Comparison of ENCODE assay signal across 21 cellular contexts in the genomic region with DNA sequence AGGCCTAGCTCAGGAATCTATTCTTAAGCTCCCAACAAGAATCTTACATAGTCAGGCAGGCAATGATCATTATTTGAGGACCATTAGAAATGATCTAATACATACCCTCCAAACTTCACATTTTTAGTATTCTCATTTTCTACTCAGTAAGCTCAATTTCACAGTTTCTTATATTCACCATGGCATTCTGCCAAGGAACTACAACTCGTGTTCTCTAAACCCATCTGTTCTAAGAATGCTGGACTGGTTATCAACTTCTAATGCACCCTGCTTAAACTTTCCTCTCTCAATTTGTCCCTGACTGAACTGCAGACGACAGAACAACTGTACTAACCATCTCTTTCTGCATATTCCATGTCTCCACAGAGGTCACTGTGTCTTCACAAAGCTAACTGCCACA. TPM values are rescaled to one million over a fixed set of nuclear protein-coding genes. Genes with fewer than 3 reads are reported as not detected.
DNase-seq lines count a peak whose midpoint lies in the region; ATAC-seq, FAIRE-seq and TF ChIP-seq lines count a peak whose summit lies in the region.
"Had no signal": no experiment of that assay in that cellular context is flagged by ENCODE, and none has a peak within 500 bp of the region (broad histone marks: within the 10 kb centered on the region; RNA-seq: fewer than 3 reads in every experiment).

No MANE protein-coding gene starts in this region.

- no peaks in the 10 kb centered on the region for H3K9me2 ChIP-seq in hepatocyte (replicated peaks; ENCODE audit: insufficient read depth)

- POLR2A ChIA-PET in AG04450 (lab: Yijun Ruan, JAX), result no interaction called here
- POLR2A ChIA-PET in GM12878 (lab: Charles Lee), result interaction anchor here (1.6 kb wide), 1 partner anchor 11 kb away, joined by 3 read pairs; no protein-coding TSS in a partner anchor

- WGBS in GM12878 (ENCODE audit: insufficient coverage, insufficient replicate concordance, low lambda C conversion rate, missing lambda C conversion rate), result 66% methylated on average over 2 of the region's 2 CpGs
- 54% methylated on average over 2 of the region's 2 CpGs for WGBS in hepatocyte (ENCODE audit: low lambda C conversion rate, missing lambda C conversion rate)

- no peak for FAIRE-seq in GM12878 (lab: Jason Lieb, UNC)

- intact Hi-C loops in GM12878 (cut with micrococcal nuclease; ENCODE audit: unreplicated experiment), result no loop called here

- H3K36me3 ChIP-seq in GM12878 (ENCODE audit: control insufficient read depth in 2 of 2, insufficient read depth in 2 of 2, low read length in 1 of 2) (peaks cover 0 to 8% of the 10 kb centered on the region in 2 experiments; a peak in 1 of 4 replicates), hepatocyte (replicated peaks; ENCODE audit: insufficient read depth, low read depth) (no peaks in the 10 kb centered on the region)

- H4K20me1 ChIP-seq in GM12878 (ENCODE audit: control insufficient read depth, insufficient read depth), result no peaks in the 10 kb centered on the region
- H4K20me1 ChIP-seq in hepatocyte (ENCODE audit: insufficient read depth, poor library complexity, severe bottlenecking), result no peaks in the 10 kb centered on the region

- ATAC-seq in GM12878 (no peak), HG02981 (IDR thresholded peaks at IDR 0.05; ENCODE audit: unreplicated experiment) (no peak)
- no peak for ATAC-seq in activated CD4-positive, CD25-positive, alpha-beta regulatory T cell treated with anti-CD3 and anti-CD28 coated beads, Interleukin-2, amount 50 U/mL, for 24 hours
- ATAC-seq: CD8-positive, alpha-beta T cell; foreskin keratinocyte; left cardiac atrium; stimulated activated naive B cell treated with anti-CD40 and anti-IgM and Interleukin-4, amounts not matched to agents 10 μg/mL and 1 μg/mL and 100 μg/mL, for 72 hours had no signal

- DNase-seq in AG04450 (ENCODE audit: low read depth, low spot score), result peak; percentile 18
- DNase-seq in NCI-H2171 (lab: John Stamatoyannopoulos, UW), result peak; percentile 28
- DNase-seq in GM12878 (ENCODE audit: low read depth, low spot score), result no peak
- DNase-seq in hepatocyte (ENCODE audit: low spot score), result peak; percentile 22
- DNase-seq in epidermal melanocyte (ENCODE audit: insufficient read length, low spot score), result no peak
- DNase-seq in stimulated activated CD4-positive, alpha-beta T cell treated with anti-CD3 and anti-CD28 coated beads, Interleukin-12 subunit alpha, Interleukin-12 subunit beta, amount 100 ng/mL, for 4 hours, result no peak
- DNase-seq: activated B cell treated with CpG ODN at 0.5 μM for 24 hours; activated CD8-positive, alpha-beta memory T cell treated with anti-CD3 and anti-CD28 coated beads for 24 hours; activated naive CD8-positive, alpha-beta T cell treated with anti-CD3 and anti-CD28 coated beads for 36 hours; CD8-positive, alpha-beta T cell; central memory CD4-positive, alpha-beta T cell; DMS79; foreskin keratinocyte; H7; left cardiac atrium; stimulated activated CD4-positive, alpha-beta T cell treated with anti-CD3 and anti-CD28 coated beads, Interleukin-15, amount 100 ng/mL, for 24 hours; stimulated activated naive B cell treated with anti-CD40 and anti-IgM and Interleukin-4, amounts not matched to agents 10 μg/mL and 1 μg/mL and 100 μg/mL, for 72 hours; tibial artery had no signal

- in situ Hi-C loops in GM12878 (cut with MboI), result no loop called here

- H3K4me1 ChIP-seq in GM12878 (ENCODE audit: control insufficient read depth, insufficient read depth, low read length), result no peaks in the 10 kb centered on the region
- no peaks in the 10 kb centered on the region for H3K4me1 ChIP-seq in hepatocyte (ENCODE audit: insufficient read depth)

- no peak overlapping the region for H3K9ac ChIP-seq in GM12878 (ENCODE audit: control insufficient read depth, insufficient read depth, low read length)

- RAD21 ChIA-PET in GM12878 (lab: Charles Lee; ENCODE audit: unreplicated experiment), result interaction anchor here (0.5 kb wide), 1 partner anchor 154 kb away, joined by 5 read pairs; no protein-coding TSS in a partner anchor

- H3K9me3 ChIP-seq in AG04450 (ENCODE audit: control insufficient read depth, insufficient read depth, low read length) (no peaks in the 10 kb centered on the region), GM12878 (replicated peaks; ENCODE audit: control insufficient read depth, insufficient read depth, low read length) (no peaks in the 10 kb centered on the region), hepatocyte (ENCODE audit: low read depth) (no peaks in the 10 kb centered on the region)
- H3K9me3 ChIP-seq: neutrophil, tibial artery had no signal

- TF ChIP-seq POLR2A in GM12878 (IDR thresholded peaks at IDR 0.05; ENCODE audit: low read depth, low read length), result no peak

- H2AFZ ChIP-seq in GM12878 (ENCODE audit: control insufficient read depth, low read depth, low read length) (no peak overlapping the region), hepatocyte (no peak overlapping the region)

- SMC1A ChIA-PET in GM12878 (lab: Charles Lee; ENCODE audit: uncharacterized antibody, unreplicated experiment), result interaction anchor here (0.9 to 1.4 kb wide), 7 partner anchors 10 to 338 kb away, joined by 3 to 6 read pairs (median 3); no protein-coding TSS in a partner anchor

- CTCF ChIA-PET in AG04450 (lab: Charles Lee), result interaction anchor here (0.7 to 1.3 kb wide), 5 partner anchors 9 to 1250 kb away, joined by 3 to 6 read pairs (median 3); no protein-coding TSS in a partner anchor
- CTCF ChIA-PET in GM12878 (lab: Yijun Ruan, JAX), result no interaction called here

- no peak overlapping the region for H3K4me2 ChIP-seq in GM12878 (ENCODE audit: control insufficient read depth, insufficient read depth)
- no peak overlapping the region for H3K4me2 ChIP-seq in hepatocyte

- no peak for TF ChIP-seq CTCF in AG04450 (IDR thresholded peaks at IDR 0.05; ENCODE audit: low read depth, low read length)
- TF ChIP-seq CTCF in GM12878 (IDR thresholded peaks at IDR 0.05 in 2 of 3, conservative IDR thresholded peaks at IDR 0.05 in 1 of 3; ENCODE audit: control insufficient read depth in 2 of 3, extremely low read depth in 1 of 3, insufficient read depth in 1 of 3, low read depth in 3 of 3, low read length in 3 of 3), result no peak
- TF ChIP-seq CTCF in hepatocyte (IDR thresholded peaks at IDR 0.05; ENCODE audit: poor library complexity), result no peak

- H3K79me2 ChIP-seq in GM12878 (ENCODE audit: control insufficient read depth, insufficient read depth, low read length) (no peaks in the 10 kb centered on the region), hepatocyte (no peaks in the 10 kb centered on the region)

- no peak overlapping the region for H3K4me3 ChIP-seq in AG04450 (ENCODE audit: low read depth, low read length)
- no peak overlapping the region for H3K4me3 ChIP-seq in GM12878
- H3K4me3 ChIP-seq in hepatocyte, result no peak overlapping the region
- H3K4me3 ChIP-seq: tibial artery had no signal

- H3K27ac ChIP-seq in AG04450 (ENCODE audit: low read depth, low read length) (no peak overlapping the region), GM12878 (ENCODE audit: control insufficient read depth, insufficient read depth) (no peak overlapping the region), hepatocyte (no peak overlapping the region)
- H3K27ac ChIP-seq: foreskin keratinocyte, neutrophil, tibial artery had no signal

- TF ChIP-seq RAD21 in GM12878 (IDR thresholded peaks at IDR 0.05; ENCODE audit: insufficient read depth, low read depth, low read length), result no peak

- TF ChIP-seq EP300 in GM12878 (IDR thresholded peaks at IDR 0.05; ENCODE audit: borderline replicate concordance in 1 of 2, control insufficient read depth in 1 of 2, low read depth in 2 of 2, low read length in 2 of 2), result no peak

- no peaks in the 10 kb centered on the region for H3K27me3 ChIP-seq in AG04450 (ENCODE audit: control insufficient read depth, insufficient read depth, low read length)
- H3K27me3 ChIP-seq in GM12878 (replicated peaks in 1 of 2; ENCODE audit: control insufficient read depth in 2 of 2, insufficient read depth in 2 of 2, low read length in 1 of 2), result no peaks in the 10 kb centered on the region
- no peaks in the 10 kb centered on the region for H3K27me3 ChIP-seq in hepatocyte
- H3K27me3 ChIP-seq: foreskin keratinocyte, neutrophil, tibial artery had no signal

- TSS peak; percentile 4 for BruUV-seq in GM12878 (replicated peaks; lab: Mats Ljungman, UMichigan)

TF ChIP-seq in GM12878, 131 proteins besides CTCF, POLR2A, EP300 and RAD21:
- TF ChIP-seq FOXM1 (IDR thresholded peaks at IDR 0.05; ENCODE audit: low read depth, low read length) (no peak), SMAD1 (IDR thresholded peaks at IDR 0.05; ENCODE audit: low read depth, partially characterized antibody) (no peak), EGR1 (IDR thresholded peaks at IDR 0.05; ENCODE audit: borderline replicate concordance in 1 of 2, low read depth in 2 of 2, low read length in 2 of 2) (no peak), ZNF274 (IDR thresholded peaks at IDR 0.05; ENCODE audit: insufficient read depth, insufficient read length) (no peak)

RNA-seq across cellular contexts. Expression of gene GXYLT1, which starts 58.7 kb away (rescaled TPM):
- polyA plus RNA-seq in AG04450 (2011; rRNA removed), result 13.4 and 20.6 TPM in 2 replicates
- 6.2 and 12.5 TPM in 2 replicates for polyA minus RNA-seq in AG04450 (2011; rRNA and poly(A)+ RNA removed)
- 17.6 and 18.4 TPM in 2 replicates for total RNA-seq in GM12878 (2013; cell fraction: nucleolus; rRNA removed)
- 7.9 and 8.5 TPM in 2 replicates for total RNA-seq in GM12878 (2014; rRNA removed)
- total RNA-seq in GM12878 (2014; rRNA removed; fragmentation: Illumina TruSeq; extraction: Trizol), result 7.1 and 7.8 TPM in 2 replicates
- 8.7 and 9.4 TPM in 2 replicates for total RNA-seq in GM12878 (2021)
- polyA plus RNA-seq in GM12878 (2011; ENCODE audit: low read depth), result 2.5 TPM
- 10.3 and 18.3 TPM in 2 replicates for polyA plus RNA-seq in GM12878 (2011; rRNA removed)
- polyA plus RNA-seq in GM12878 (2011; cell fraction: cytosol; rRNA removed), result 3.5 and 3.6 TPM in 2 replicates
- 4.6 and 5.5 TPM in 2 replicates for polyA plus RNA-seq in GM12878 (2011; cell fraction: nucleus; rRNA removed)
- 4.1 and 4.8 TPM in 2 replicates for polyA plus RNA-seq in GM12878 (2012)
- polyA plus RNA-seq in GM12878 (2014; fragmentation: Illumina TruSeq; extraction: Trizol), result 10.2 and 17.7 TPM in 2 replicates
- polyA plus RNA-seq in GM12878 (2014; fragmentation: Nextera tagmentation; extraction: Ambion mirVana), result 1 to 10 TPM; 2.3 to 2.4 TPM
- 6.3 and 7.0 TPM in 2 replicates for polyA plus RNA-seq in GM12878 (2014; rRNA removed)
- polyA plus RNA-seq in GM12878 (2016; fragmentation: Nextera tagmentation; extraction: Ambion mirVana), result 10 to 100 TPM; 12.7 to 14.9 TPM
- 5.5 and 8.9 TPM in 2 replicates for polyA minus RNA-seq in GM12878 (2011; rRNA and poly(A)+ RNA removed)
- 4.7 and 5.4 TPM in 2 replicates for polyA minus RNA-seq in GM12878 (2011; cell fraction: cytosol; rRNA and poly(A)+ RNA removed)
- polyA minus RNA-seq in GM12878 (2011; cell fraction: nucleus; rRNA and poly(A)+ RNA removed), result 4.7 and 7.4 TPM in 2 replicates
- 21.2 and 28.8 TPM in 2 replicates for total RNA-seq in hepatocyte
- 9.0 and 11.6 TPM in 2 replicates for polyA plus RNA-seq in hepatocyte

Comparison
In these comparisons a context has a peak if more than half of its experiments do, and no peak if none do; other contexts are left out.
1. DNase-seq: peak in AG04450 (single experiment), NCI-H2171 (single experiment) and hepatocyte (single experiment); none in GM12878 (single experiment), epidermal melanocyte (single experiment) and stimulated activated CD4-positive, alpha-beta T cell treated with anti-CD3 and anti-CD28 coated beads, Interleukin-12 subunit alpha, Interleukin-12 subunit beta, amount 100 ng/mL, for 4 hours (single experiment).